ENCODE assay signal across 8 cellular contexts in genomic region chr19:17950310-17951150, GRCh38. TPM values are rescaled to one million over a fixed set of nuclear protein-coding genes. Genes with fewer than 3 reads are reported as not detected.
DNase-seq lines count a peak whose midpoint lies in the region; ATAC-seq, FAIRE-seq and TF ChIP-seq lines count a peak whose summit lies in the region.
"Had no signal": no experiment of that assay in that cellular context is flagged by ENCODE, and none has a peak within 500 bp of the region (broad histone marks: within the 10 kb centered on the region; RNA-seq: fewer than 3 reads in every experiment).

No MANE protein-coding gene starts in this region.

- peaks cover 61 to 84% of the 10 kb centered on the region in 2 experiments for H3K4me1 ChIP-seq in K562 (replicated peaks in 1 of 2; ENCODE audit: control insufficient read depth in 2 of 2, insufficient read depth in 2 of 2, low read length in 2 of 2)
- peaks cover 47% of the 10 kb centered on the region for H3K4me1 ChIP-seq in testis

- FAIRE-seq in GM18507 (lab: Jason Lieb, UNC) (peak; percentile 15), K562 (lab: Jason Lieb, UNC) (no peak)

- peak overlapping the region; percentile 65 for H3K4me2 ChIP-seq in K562 (ENCODE audit: insufficient read depth, low read length)

- no peaks in the 10 kb centered on the region; the same call in 2 of the 3 replicates for H3K36me3 ChIP-seq in K562 (ENCODE audit: control insufficient read depth, insufficient read depth, low read length)
- H3K36me3 ChIP-seq in testis (ENCODE audit: low read depth, missing control alignments), result no peaks in the 10 kb centered on the region

- H3K27me3 ChIP-seq in K562 (ENCODE audit: control insufficient read depth in 2 of 2, insufficient read depth in 2 of 2, low read length in 2 of 2), result no peaks in the 10 kb centered on the region
- no peaks in the 10 kb centered on the region for H3K27me3 ChIP-seq in testis

- TF ChIP-seq CTCF in K562 (IDR thresholded peaks at IDR 0.05 in 2 of 3, conservative IDR thresholded peaks at IDR 0.05 in 1 of 3; ENCODE audit: insufficient read depth in 2 of 3, low read depth in 1 of 3, low read length in 3 of 3) (no peak), testis (IDR thresholded peaks at IDR 0.05) (no peak)

- CTCF ChIA-PET in K562 (lab: Yijun Ruan, JAX; ENCODE audit: low intra/inter-chr PET ratio), result interaction anchor here (1.9 kb wide), 1 partner anchor 46 kb away, joined by 5 read pairs; no protein-coding TSS in a partner anchor

- BruUV-seq in K562 (replicated peaks; lab: Mats Ljungman, UMichigan), result no TSS peak

- DNase-seq in GM18507 (ENCODE audit: extremely low spot score, insufficient read length, low read depth) (no peak), NCI-H69 (lab: John Stamatoyannopoulos, UW) (peak; percentile 88), K562 (ENCODE audit: extremely low read depth in 1 of 4, low spot score in 3 of 4) (peak; percentile 29 to 55 (median 46)), retina (peak; percentile 82), testis (no peak)

- WGBS in K562 (ENCODE audit: insufficient coverage, low coverage, missing lambda C conversion rate), result 1% methylated on average over 36 of the region's 48 CpGs
- 1 to 3% methylated on average over 41 to 48 of the region's 48 CpGs for WGBS in testis, 2 donors

- H3K9ac ChIP-seq in K562 (ENCODE audit: insufficient read depth in 1 of 2, low read depth in 2 of 2, low read length in 2 of 2), result peak overlapping the region; percentile 16 to 77; a peak in 3 of 4 replicates

- no peaks in the 10 kb centered on the region for H3K79me2 ChIP-seq in K562 (ENCODE audit: control insufficient read depth, insufficient read depth, low read length)

- H3K27ac ChIP-seq in K562 (ENCODE audit: extremely low read depth, low read depth, low read length) (no peak overlapping the region), testis (no peak overlapping the region)

- peak overlapping the region; percentile 84 for H2AFZ ChIP-seq in K562 (ENCODE audit: low read depth, low read length)

- intact Hi-C loops in K562 (cut with micrococcal nuclease), result no loop called here
- intact Hi-C loops in testis (cut with DNase I; ENCODE audit: low total_unique reads), result no loop called here

- no peak for TF ChIP-seq EP300 in K562 (IDR thresholded peaks at IDR 0.05; ENCODE audit: low read length)

- in situ Hi-C loops in K562 (cut with MboI), result no loop called here

- no peaks in the 10 kb centered on the region for H4K20me1 ChIP-seq in K562 (replicated peaks; ENCODE audit: control insufficient read depth, insufficient read depth, low read length)

- no peak for TF ChIP-seq RAD21 in K562 (CRISPR knock-in tag; conservative IDR thresholded peaks at IDR 0.05 in 1 of 2, IDR thresholded peaks at IDR 0.05 in 1 of 2)

- ATAC-seq in K562 (no peak), HG02938 (IDR thresholded peaks at IDR 0.05; ENCODE audit: unreplicated experiment) (no peak), GM18519 (IDR thresholded peaks at IDR 0.05; ENCODE audit: low FRiP score, unreplicated experiment) (no peak)

- H3K9me3 ChIP-seq in K562 (replicated peaks; ENCODE audit: control insufficient read depth, insufficient read depth, low read depth, low read length) (no peaks in the 10 kb centered on the region), testis (no peaks in the 10 kb centered on the region)

- TF ChIP-seq POLR2A in K562 (conservative IDR thresholded peaks at IDR 0.05) (no peak), testis (IDR thresholded peaks at IDR 0.05) (no peak)

- peak overlapping the region; percentile 8; the same call in 1 of the 2 replicates for H3K4me3 ChIP-seq in K562
- H3K4me3 ChIP-seq in testis, result no peak overlapping the region

- POLR2A ChIA-PET in K562 (lab: Yijun Ruan, JAX), result interaction anchor here (0.6 kb wide), 1 partner anchor 170 kb away, joined by 3 read pairs; no protein-coding TSS in a partner anchor

- no peaks in the 10 kb centered on the region for H3K9me1 ChIP-seq in K562 (ENCODE audit: control insufficient read depth, insufficient read depth, low read length)

TF ChIP-seq in K562, 482 proteins besides CTCF, POLR2A, EP300 and RAD21 (continues in another document):
- TF ChIP-seq ZNF239 (CRISPR knock-in tag; IDR thresholded peaks at IDR 0.05), result no peak
- TF ChIP-seq TRIM24 (IDR thresholded peaks at IDR 0.05), result no peak
- no peak for TF ChIP-seq ZNF384 (IDR thresholded peaks at IDR 0.05; ENCODE audit: low read depth, low read length)
- no peak for TF ChIP-seq ZEB2 (IDR thresholded peaks at IDR 0.05)
- TF ChIP-seq HDAC2 (IDR thresholded peaks at IDR 0.05), result peak; percentile 39; the same call in 1 of the 2 replicates
- TF ChIP-seq CBX1 (IDR thresholded peaks at IDR 0.05; ENCODE audit: low read depth), result no peak
- TF ChIP-seq, protein P1, sequence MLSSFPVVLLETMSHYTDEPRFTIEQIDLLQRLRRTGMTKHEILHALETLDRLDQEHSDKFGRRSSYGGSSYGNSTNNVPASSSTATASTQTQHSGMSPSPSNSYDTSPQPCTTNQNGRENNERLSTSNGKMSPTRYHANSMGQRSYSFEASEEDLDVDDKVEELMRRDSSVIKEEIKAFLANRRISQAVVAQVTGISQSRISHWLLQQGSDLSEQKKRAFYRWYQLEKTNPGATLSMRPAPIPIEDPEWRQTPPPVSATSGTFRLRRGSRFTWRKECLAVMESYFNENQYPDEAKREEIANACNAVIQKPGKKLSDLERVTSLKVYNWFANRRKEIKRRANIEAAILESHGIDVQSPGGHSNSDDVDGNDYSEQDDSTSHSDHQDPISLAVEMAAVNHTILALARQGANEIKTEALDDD (IDR thresholded peaks at IDR 0.05), result no peak

RNA-seq across cellular contexts. Expression of gene KCNN1, which starts 16.4 kb away (rescaled TPM):
- total RNA-seq in K562 (2011; cell fraction: chromatin; rRNA removed; ENCODE audit: low replicate concordance), result 1.2 and 3.6 TPM in 2 replicates
- 2.8 TPM in 2 replicates for total RNA-seq in K562 (2011; cell fraction: nucleolus; rRNA removed)
- 1.5 and 2.7 TPM in 2 replicates for total RNA-seq in K562 (2011; cell fraction: nucleoplasm; rRNA removed)
- total RNA-seq in K562 (2014; rRNA removed) (1.4 and 5.2 TPM in 2 replicates), K562 (2014; rRNA removed; fragmentation: Illumina TruSeq; extraction: Trizol) (0.22 and 0.33 TPM in 2 replicates), K562 (2015; rRNA removed; fragmentation: Illumina TruSeq; extraction: Trizol) (0.72 and 0.98 TPM in 2 replicates), K562 (2021) (4.7 and 6.2 TPM in 2 replicates), testis (10 to 100 TPM; 10.3 to 15.9 TPM)
- polyA plus RNA-seq in K562 (2011; rRNA removed) (1.4 and 2.9 TPM in 2 replicates), K562 (2014; fragmentation: Illumina TruSeq; extraction: Trizol) (0.25 and 1.1 TPM in 2 replicates), K562 (2014; fragmentation: Nextera tagmentation; extraction: Ambion mirVana) (under 1 TPM; 0.01 to 0.04 TPM), K562 (2014; rRNA removed) (1.3 and 3.2 TPM in 2 replicates), testis (ENCODE audit: insufficient read depth, low read depth, low replicate concordance) (4.4 TPM)
- 4.5 and 7.9 TPM in 2 replicates for polyA plus RNA-seq in K562 (2011; cell fraction: cytosol; rRNA removed)
- 2.2 and 3.5 TPM in 2 replicates for polyA plus RNA-seq in K562 (2011; cell fraction: nucleus; rRNA removed)
- polyA plus RNA-seq in K562 (2012), result 2.7 and 5.0 TPM in 2 replicates
- 1.2 and 1.5 TPM in 2 replicates for polyA minus RNA-seq in K562 (2011; rRNA and poly(A)+ RNA removed)
- polyA minus RNA-seq in K562 (2011; cell fraction: cytosol; rRNA and poly(A)+ RNA removed), result 3.6 and 4.8 TPM in 2 replicates
- polyA minus RNA-seq in K562 (2011; cell fraction: nucleus; rRNA and poly(A)+ RNA removed), result 2.2 and 2.4 TPM in 2 replicates
- total RNA-seq: epithelial cell of proximal tubule had no signal

RNA-seq across cellular contexts. Expression of gene CCDC124, which starts 17.7 kb away (rescaled TPM):
- total RNA-seq in K562 (2011; cell fraction: chromatin; rRNA removed; ENCODE audit: low replicate concordance), result 16.5 and 44.8 TPM in 2 replicates
- 48.6 and 53.7 TPM in 2 replicates for total RNA-seq in K562 (2011; cell fraction: nucleolus; rRNA removed)
- total RNA-seq in K562 (2011; cell fraction: nucleoplasm; rRNA removed), result 28.2 and 35.4 TPM in 2 replicates
- total RNA-seq in K562 (2014; rRNA removed) (150 and 197 TPM in 2 replicates), K562 (2014; rRNA removed; fragmentation: Illumina TruSeq; extraction: Trizol) (4.1 and 5.8 TPM in 2 replicates), K562 (2015; rRNA removed; fragmentation: Illumina TruSeq; extraction: Trizol) (38.5 and 40.5 TPM in 2 replicates), K562 (2021) (145 and 149 TPM in 2 replicates), testis (10 to 100 TPM; 51.5 to 69.5 TPM)
- polyA plus RNA-seq in K562 (2011; rRNA removed) (38.0 and 40.1 TPM in 2 replicates), K562 (2014; fragmentation: Illumina TruSeq; extraction: Trizol) (28.1 and 97.0 TPM in 2 replicates), K562 (2014; fragmentation: Nextera tagmentation; extraction: Ambion mirVana) (10 to 100 TPM in 1 of 2 experiments, 1 to 10 TPM in 1; 6.6 to 19.4 TPM), K562 (2014; rRNA removed) (213 and 234 TPM in 2 replicates), testis (ENCODE audit: insufficient read depth, low read depth, low replicate concordance) (75.0 TPM)
- 63.8 and 189 TPM in 2 replicates for polyA plus RNA-seq in K562 (2011; cell fraction: cytosol; rRNA removed)
- polyA plus RNA-seq in K562 (2011; cell fraction: nucleus; rRNA removed), result 31.4 and 62.8 TPM in 2 replicates
- 66.3 and 130 TPM in 2 replicates for polyA plus RNA-seq in K562 (2012)
- polyA minus RNA-seq in K562 (2011; rRNA and poly(A)+ RNA removed), result 7.0 and 9.2 TPM in 2 replicates
- 24.4 and 37.9 TPM in 2 replicates for polyA minus RNA-seq in K562 (2011; cell fraction: cytosol; rRNA and poly(A)+ RNA removed)
- 10.2 and 13.8 TPM in 2 replicates for polyA minus RNA-seq in K562 (2011; cell fraction: nucleus; rRNA and poly(A)+ RNA removed)

RNA-seq across cellular contexts. Expression of gene ARRDC2, which starts 57.4 kb away (rescaled TPM):
- 23.6 and 51.1 TPM in 2 replicates for total RNA-seq in K562 (2011; cell fraction: chromatin; rRNA removed; ENCODE audit: low replicate concordance)
- 35.1 and 37.9 TPM in 2 replicates for total RNA-seq in K562 (2011; cell fraction: nucleolus; rRNA removed)
- 17.8 and 21.5 TPM in 2 replicates for total RNA-seq in K562 (2011; cell fraction: nucleoplasm; rRNA removed)
- 25.6 and 25.9 TPM in 2 replicates for total RNA-seq in K562 (2014; rRNA removed)
- total RNA-seq in K562 (2014; rRNA removed; fragmentation: Illumina TruSeq; extraction: Trizol), result 12.2 and 13.1 TPM in 2 replicates
- total RNA-seq in K562 (2015; rRNA removed; fragmentation: Illumina TruSeq; extraction: Trizol), result 16.0 and 16.1 TPM in 2 replicates
- 23.3 and 27.4 TPM in 2 replicates for total RNA-seq in K562 (2021)
- polyA plus RNA-seq in K562 (2011; rRNA removed), result 11.5 and 15.2 TPM in 2 replicates
- polyA plus RNA-seq in K562 (2011; cell fraction: cytosol; rRNA removed), result 9.5 and 28.8 TPM in 2 replicates
- polyA plus RNA-seq in K562 (2011; cell fraction: nucleus; rRNA removed), result 18.6 and 37.6 TPM in 2 replicates
- polyA plus RNA-seq in K562 (2012), result 13.2 and 16.4 TPM in 2 replicates
- polyA plus RNA-seq in K562 (2014; fragmentation: Illumina TruSeq; extraction: Trizol), result 12.7 and 15.6 TPM in 2 replicates
- polyA plus RNA-seq in K562 (2014; fragmentation: Nextera tagmentation; extraction: Ambion mirVana), result 1 to 10 TPM; 1.9 to 2.7 TPM
- 25.7 and 25.8 TPM in 2 replicates for polyA plus RNA-seq in K562 (2014; rRNA removed)
- 4.2 and 6.4 TPM in 2 replicates for polyA minus RNA-seq in K562 (2011; rRNA and poly(A)+ RNA removed)
- polyA minus RNA-seq in K562 (2011; cell fraction: cytosol; rRNA and poly(A)+ RNA removed), result 10.2 and 11.2 TPM in 2 replicates
- 10.5 and 11.0 TPM in 2 replicates for polyA minus RNA-seq in K562 (2011; cell fraction: nucleus; rRNA and poly(A)+ RNA removed)
- 10 to 100 TPM; 13.0 to 15.3 TPM for total RNA-seq in testis
- 10.3 TPM for polyA plus RNA-seq in testis (ENCODE audit: insufficient read depth, low read depth, low replicate concordance)

Comparison
In these comparisons a context has a peak if more than half of its experiments do, and no peak if none do; other contexts are left out.
1. DNase-seq: peak in NCI-H69 (single experiment), K562 (4 of 4) and retina (single experiment); none in GM18507 (single experiment) and testis (single experiment).